ENCODE assay signal across 9 cellular contexts in the genomic region with DNA sequence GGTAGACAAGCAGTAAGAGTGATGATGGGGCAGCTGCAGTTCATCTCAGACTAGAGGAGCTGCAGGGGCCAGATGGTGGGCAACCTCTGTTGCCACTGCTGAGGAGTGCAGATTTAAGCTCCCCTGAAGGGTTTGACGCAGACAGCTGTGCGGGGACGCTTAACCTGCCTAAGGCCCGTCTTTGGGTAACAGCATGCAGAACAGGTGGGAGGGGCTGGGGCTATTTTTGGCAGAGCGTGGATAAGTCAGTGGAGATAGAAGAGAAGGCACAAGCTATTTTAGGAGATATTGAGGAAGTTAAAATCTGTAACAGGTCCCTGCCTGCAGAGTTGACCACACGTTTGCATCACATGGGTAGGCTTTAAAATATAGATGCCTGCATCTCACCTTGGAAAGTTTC. TPM values are rescaled to one million over a fixed set of nuclear protein-coding genes. Genes with fewer than 3 reads are reported as not detected.
DNase-seq lines count a peak whose midpoint lies in the region; ATAC-seq and TF ChIP-seq lines count a peak whose summit lies in the region.
"Had no signal": no experiment of that assay in that cellular context is flagged by ENCODE, and none has a peak within 500 bp of the region (broad histone marks: within the 10 kb centered on the region; RNA-seq: fewer than 3 reads in every experiment).

No MANE protein-coding gene starts in this region.

- H3K27me3 ChIP-seq in CD4-positive, alpha-beta memory T cell (ENCODE audit: insufficient read depth, low read length): no peaks in the 10 kb centered on the region
- H3K27me3 ChIP-seq in Peyer's patch: no peaks in the 10 kb centered on the region
- H3K27me3 ChIP-seq in right cardiac atrium (ENCODE audit: control insufficient read depth, insufficient read depth): no peaks in the 10 kb centered on the region
- no peaks in the 10 kb centered on the region for H3K27me3 ChIP-seq in mesenchymal stem cell (ENCODE audit: control insufficient read depth in 1 of 2, insufficient read depth in 1 of 2, low read length in 2 of 2)

- H3K27ac ChIP-seq in CD4-positive, alpha-beta memory T cell (ENCODE audit: low read depth, low read length): peak overlapping the region; percentile 16
- H3K27ac ChIP-seq in Peyer's patch: peak overlapping the region in 2 of 4 donors; percentile 1 to 42
- H3K27ac ChIP-seq in right cardiac atrium (ENCODE audit: low read length): peak overlapping the region; percentile 88
- H3K27ac ChIP-seq in mesenchymal stem cell (ENCODE audit: low read length, poor library complexity, severe bottlenecking): no peak overlapping the region
- H3K27ac ChIP-seq: VCaP had no signal

- no peaks in the 10 kb centered on the region for H3K27me3 Mint-ChIP-seq in CD4-positive, alpha-beta memory T cell

- intact Hi-C loops in CD4-positive, alpha-beta memory T cell (cut with micrococcal nuclease): no loop called here
- intact Hi-C loops in right cardiac atrium (cut with DNase I): no loop called here

- POLR2A ChIA-PET in CD4-positive, alpha-beta memory T cell (lab: Charles Lee; ENCODE audit: partially characterized antibody): no interaction called here

- H3K18ac ChIP-seq in mesenchymal stem cell (ENCODE audit: low read depth in 1 of 2, low read length in 2 of 2): peak overlapping the region in 1 of 2 experiments; percentile 8

- H3K4me1 ChIP-seq in CD4-positive, alpha-beta memory T cell (ENCODE audit: insufficient read depth, low read length): peaks cover 95% of the 10 kb centered on the region
- H3K4me1 ChIP-seq in Peyer's patch: peaks cover 0 to 65% (median 25%) of the 10 kb centered on the region in 4 donors
- peaks cover 58% of the 10 kb centered on the region for H3K4me1 ChIP-seq in right cardiac atrium (ENCODE audit: control insufficient read depth, insufficient read depth, low read length)
- H3K4me1 ChIP-seq in mesenchymal stem cell (ENCODE audit: control insufficient read depth, insufficient read depth, low read depth, low read length): peaks cover 22% of the 10 kb centered on the region

- H2BK5ac ChIP-seq in mesenchymal stem cell (ENCODE audit: low read depth, low read length, poor library complexity, severe bottlenecking): no peak overlapping the region

- peaks cover 0 to 6% (median 0%) of the 10 kb centered on the region in 8 donors for H3K9me3 Mint-ChIP-seq in CD4-positive, alpha-beta memory T cell

- no peak overlapping the region for H4K91ac ChIP-seq in mesenchymal stem cell (ENCODE audit: low read length)

- CTCF ChIA-PET in CD4-positive, alpha-beta memory T cell (lab: Charles Lee; ENCODE audit: partially characterized antibody): no interaction called here

- H2BK12ac ChIP-seq in mesenchymal stem cell (ENCODE audit: low read length in 2 of 2): no peak overlapping the region

- peaks cover 9% of the 10 kb centered on the region for H3K36me3 ChIP-seq in CD4-positive, alpha-beta memory T cell (ENCODE audit: insufficient read depth, low read length)
- peaks cover 0 to 5% (median 0%) of the 10 kb centered on the region in 3 donors for H3K36me3 ChIP-seq in Peyer's patch
- peaks cover 8 to 65% of the 10 kb centered on the region in 2 experiments for H3K36me3 ChIP-seq in mesenchymal stem cell (ENCODE audit: control insufficient read depth in 1 of 2, insufficient read depth in 2 of 2, low read depth in 1 of 2, low read length in 2 of 2)

- H2BK120ac ChIP-seq in mesenchymal stem cell (ENCODE audit: low read depth, low read length): no peak overlapping the region

- no peak for TF ChIP-seq POLR2A in Peyer's patch (IDR thresholded peaks at IDR 0.05)

- no peak overlapping the region for H3K9ac ChIP-seq in mesenchymal stem cell (ENCODE audit: low read length)

- H2BK15ac ChIP-seq in mesenchymal stem cell (ENCODE audit: low read depth, poor library complexity, severe bottlenecking): no peak overlapping the region

- H3K4ac ChIP-seq in mesenchymal stem cell (ENCODE audit: low read depth in 1 of 2, low read length in 2 of 2): no peak overlapping the region

- H4K8ac ChIP-seq in mesenchymal stem cell (ENCODE audit: low read length): no peak overlapping the region

- H2AFZ ChIP-seq in mesenchymal stem cell (ENCODE audit: low read depth, low read length): no peak overlapping the region

- H3K14ac ChIP-seq in mesenchymal stem cell (ENCODE audit: low read length in 2 of 2): no peak overlapping the region

- peaks cover 26 to 62% of the 10 kb centered on the region in 2 donors for H3K36me3 Mint-ChIP-seq in CD4-positive, alpha-beta memory T cell

- peak overlapping the region in 7 of 8 donors; percentile 11 to 76 (median 39) for H3K4me3 Mint-ChIP-seq in CD4-positive, alpha-beta memory T cell

- no peaks in the 10 kb centered on the region for H3K9me3 ChIP-seq in CD4-positive, alpha-beta memory T cell (ENCODE audit: control insufficient read depth in 1 of 2, low read length in 2 of 2)
- H3K9me3 ChIP-seq in Peyer's patch (no peaks in the 10 kb centered on the region), right cardiac atrium (ENCODE audit: control insufficient read depth, low read length) (no peaks in the 10 kb centered on the region), mesenchymal stem cell (ENCODE audit: control insufficient read depth, low read length) (no peaks in the 10 kb centered on the region)

- H3K4me3 ChIP-seq in CD4-positive, alpha-beta memory T cell (ENCODE audit: low read length in 2 of 2): no peak overlapping the region
- H3K4me3 ChIP-seq in Peyer's patch (no peak overlapping the region), right cardiac atrium (ENCODE audit: low read length) (no peak overlapping the region), mesenchymal stem cell (ENCODE audit: insufficient read depth in 1 of 2, low read depth in 1 of 2, low read length in 2 of 2) (no peak overlapping the region)

- H3K79me1 ChIP-seq in mesenchymal stem cell (replicated peaks; ENCODE audit: low read length, poor library complexity, severe bottlenecking): peaks cover 1% of the 10 kb centered on the region

- peaks cover 73 to 98% (median 85%) of the 10 kb centered on the region in 4 donors for H3K4me1 Mint-ChIP-seq in CD4-positive, alpha-beta memory T cell

- peak; percentile 35 for ATAC-seq in GM21529 (IDR thresholded peaks at IDR 0.05; ENCODE audit: unreplicated experiment)
- ATAC-seq in right cardiac atrium: peak in 1 of 2 donors; percentile 37
- no peak for ATAC-seq in GM21515 (IDR thresholded peaks at IDR 0.05; ENCODE audit: unreplicated experiment)
- ATAC-seq in HG03521 (IDR thresholded peaks at IDR 0.05; ENCODE audit: unreplicated experiment): no peak

- no peak overlapping the region for H2AK5ac ChIP-seq in mesenchymal stem cell (ENCODE audit: low read length, severe bottlenecking)

- no peak for TF ChIP-seq CTCF in Peyer's patch (IDR thresholded peaks at IDR 0.05)

- H3K27ac Mint-ChIP-seq in CD4-positive, alpha-beta memory T cell: peak overlapping the region in 6 of 7 donors; percentile 77 to 93 (median 85)

- H3K23ac ChIP-seq in mesenchymal stem cell (ENCODE audit: low read length in 2 of 2): no peak overlapping the region

- no peak overlapping the region for H3K4me2 ChIP-seq in mesenchymal stem cell (ENCODE audit: low read length, poor library complexity, severe bottlenecking)

- 44% methylated on average over 6 of the region's 6 CpGs for WGBS in right cardiac atrium
- WGBS in mesenchymal stem cell: 95% methylated on average over 6 of the region's 6 CpGs

- DNase-seq in CD4-positive, alpha-beta memory T cell: no peak
- DNase-seq in Peyer's patch: peak in 2 of 3 donors; percentile 37 to 58
- DNase-seq in right cardiac atrium: peak in 1 of 3 donors; percentile 71
- no peak for DNase-seq in GM19240 (ENCODE audit: insufficient read length, low spot score)
- DNase-seq in mesenchymal stem cell: no peak

RNA-seq across cellular contexts. Expression of gene CD99, which starts 10.5 kb away (rescaled TPM):
- 100 to 1,000 TPM; 283 to 289 TPM for total RNA-seq in CD4-positive, alpha-beta memory T cell
- 100 to 1,000 TPM; 388 to 400 TPM for polyA plus RNA-seq in CD4-positive, alpha-beta memory T cell
- total RNA-seq in Peyer's patch: 100 to 1,000 TPM; 129 to 209 (median 175) TPM
- 100 to 1,000 TPM; 230 to 368 (median 290) TPM for total RNA-seq in right cardiac atrium
- polyA plus RNA-seq in right cardiac atrium: 387 TPM
- polyA plus RNA-seq in mesenchymal stem cell (2013, experiment 1 of 2): 955 TPM
- 984 TPM for polyA plus RNA-seq in mesenchymal stem cell (2013, experiment 2 of 2)

RNA-seq across cellular contexts. Expression of gene XG, which starts 50.2 kb away (rescaled TPM):
- under 1 TPM in 1 of 2 experiments, not detected in 1; 0.32 TPM for total RNA-seq in CD4-positive, alpha-beta memory T cell
- polyA plus RNA-seq in CD4-positive, alpha-beta memory T cell: not detected
- total RNA-seq in Peyer's patch (under 1 TPM in 1 of 4 donors, not detected in 3; 0.40 TPM), right cardiac atrium (1 to 10 TPM in 3 of 4 donors, under 1 TPM in 1; 0.79 to 1.6 (median 1.0) TPM)
- polyA plus RNA-seq in right cardiac atrium: 0.43 TPM
- 0.01 TPM for polyA plus RNA-seq in mesenchymal stem cell (2013, experiment 1 of 2)
- not detected for polyA plus RNA-seq in mesenchymal stem cell (2013, experiment 2 of 2)

Comparison
In these comparisons a context has a peak if more than half of its experiments do, and no peak if none do; other contexts are left out.
1. DNase-seq: peak in Peyer's patch (2 of 3); none in CD4-positive, alpha-beta memory T cell (0 of 5), GM19240 (single experiment) and mesenchymal stem cell (single experiment).